In the genomic region with DNA sequence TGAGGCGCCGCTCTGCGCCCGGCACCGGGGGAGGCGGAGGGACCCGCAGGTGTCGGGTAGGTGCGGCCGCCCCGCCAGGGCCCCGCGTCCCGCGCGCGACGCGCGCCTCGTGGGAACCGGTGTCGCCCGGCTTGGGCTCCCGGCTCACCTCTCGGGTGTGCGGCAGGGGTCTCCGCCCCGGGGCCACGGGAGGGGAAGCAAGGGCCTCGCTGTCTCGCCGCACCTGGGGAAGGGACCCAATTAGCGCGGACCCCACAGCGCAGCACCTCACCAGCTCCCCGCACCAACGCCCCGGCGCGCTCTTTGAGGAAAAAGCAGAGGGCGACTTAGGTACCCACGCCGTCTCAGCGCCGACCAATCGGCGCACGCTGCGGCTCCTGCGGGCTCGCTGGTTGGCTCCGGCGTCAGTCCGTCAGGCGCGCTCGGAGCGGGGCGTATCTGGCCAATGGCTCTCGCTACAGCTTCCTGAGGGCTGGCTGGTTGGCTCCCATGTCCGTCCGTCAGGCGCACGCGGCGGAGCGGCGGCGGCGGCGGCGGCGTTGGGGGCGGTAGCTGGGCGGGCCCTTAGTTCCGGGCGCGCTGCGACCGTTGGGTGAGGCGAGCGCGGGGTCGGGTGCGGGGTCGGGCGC, we compare ENCODE assay signal across 8 cellular contexts. TPM values are rescaled to one million over a fixed set of nuclear protein-coding genes. Genes with fewer than 3 reads are reported as not detected.
DNase-seq lines count a peak whose midpoint lies in the region; ATAC-seq and TF ChIP-seq lines count a peak whose summit lies in the region.

A gene with protein sequence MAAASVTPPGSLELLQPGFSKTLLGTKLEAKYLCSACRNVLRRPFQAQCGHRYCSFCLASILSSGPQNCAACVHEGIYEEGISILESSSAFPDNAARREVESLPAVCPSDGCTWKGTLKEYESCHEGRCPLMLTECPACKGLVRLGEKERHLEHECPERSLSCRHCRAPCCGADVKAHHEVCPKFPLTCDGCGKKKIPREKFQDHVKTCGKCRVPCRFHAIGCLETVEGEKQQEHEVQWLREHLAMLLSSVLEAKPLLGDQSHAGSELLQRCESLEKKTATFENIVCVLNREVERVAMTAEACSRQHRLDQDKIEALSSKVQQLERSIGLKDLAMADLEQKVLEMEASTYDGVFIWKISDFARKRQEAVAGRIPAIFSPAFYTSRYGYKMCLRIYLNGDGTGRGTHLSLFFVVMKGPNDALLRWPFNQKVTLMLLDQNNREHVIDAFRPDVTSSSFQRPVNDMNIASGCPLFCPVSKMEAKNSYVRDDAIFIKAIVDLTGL (plus strand): TSS at position 567 of the 629 bp plus-strand sequence. CDS start 12,225 bp downstream, outside the sequence.

- DNase-seq in AG09309 (ENCODE audit: low read depth): peak; percentile 97
- peak; percentile 99 for DNase-seq in NCI-H345 (lab: John Stamatoyannopoulos, UW)
- peak; percentile 95 for DNase-seq in activated B cell treated with CpG ODN at 0.5 μM for 24 hours
- DNase-seq in caudate nucleus (lab: John Stamatoyannopoulos, UW): peak; percentile 51 to 99 (median 97)
- DNase-seq in inferior parietal cortex (ENCODE audit: extremely low spot score): peak; percentile 98
- DNase-seq in spleen: peak; percentile 97

- WGBS in spleen, 5 donors: 0% methylated on average over 11 to 88 of the region's 88 CpGs

- peak in 1 of 3 donors; percentile 70 for TF ChIP-seq POLR2A in spleen (IDR thresholded peaks at IDR 0.05)

- H3K36me3 Mint-ChIP-seq in activated B cell treated with CpG ODN at 0.5 μM for 24 hours (ENCODE audit: low read depth): peaks cover 19% of the 10 kb centered on the region

- H3K4me3 ChIP-seq in AG09309 (ENCODE audit: control insufficient read depth, low read depth, low read length) (peak within 1 kb of the TSS; percentile 87), spleen (peak within 1 kb of the TSS; percentile 80 to 99 (median 95))

- TF ChIP-seq CTCF in AG09309 (IDR thresholded peaks at IDR 0.05; ENCODE audit: control insufficient read depth, insufficient read depth, low read depth, low read length, missing control alignments) (no peak), activated B cell treated with CpG ODN at 0.5 μM for 24 hours (IDR thresholded peaks at IDR 0.05) (no peak), spleen (IDR thresholded peaks at IDR 0.05 in 8 of 11, conservative IDR thresholded peaks at IDR 0.05 in 3 of 11) (peak in 2 of 11 experiments; percentile 37 to 41)

- peak within 1 kb of the TSS; percentile 76 for H3K27ac ChIP-seq in caudate nucleus (ENCODE audit: low read depth, low read length)
- H3K27ac ChIP-seq in spleen: peak within 1 kb of the TSS; percentile 82 to 97 (median 94)

- CTCF ChIA-PET in activated B cell treated with CpG ODN at 0.5 μM for 24 hours (lab: Charles Lee): interaction anchor here (0.6 to 1.9 kb wide), 5 partner anchors 16 to 863 kb away, joined by 3 to 5 read pairs (median 3); no protein-coding TSS in a partner anchor

- peaks cover 33 to 85% (median 61%) of the 10 kb centered on the region in 6 donors for H3K4me1 ChIP-seq in spleen

- H3K4me1 Mint-ChIP-seq in activated B cell treated with CpG ODN at 0.5 μM for 24 hours: peaks cover 44% of the 10 kb centered on the region

- H3K27me3 Mint-ChIP-seq in activated B cell treated with CpG ODN at 0.5 μM for 24 hours: no peaks in the 10 kb centered on the region

- H3K27me3 ChIP-seq in spleen (replicated peaks in 1 of 7): no peaks in the 10 kb centered on the region

- POLR2A ChIA-PET in activated B cell treated with CpG ODN at 0.5 μM for 24 hours (lab: Charles Lee): interaction anchor here (0.6 to 3.8 kb wide), 18 partner anchors 14 to 402 kb away, joined by 3 to 95 read pairs (median 4); a partner anchor contains a TSS

- peak within 1 kb of the TSS; percentile 91 for H3K4me3 Mint-ChIP-seq in activated B cell treated with CpG ODN at 0.5 μM for 24 hours

- intact Hi-C loops in activated B cell treated with CpG ODN at 0.5 μM for 24 hours (cut with micrococcal nuclease) (loop anchor here (1.0 to 10.0 kb wide), 6 partner anchors 16 to 339 kb away; a partner anchor contains a TSS), spleen (cut with DNase I; ENCODE audit: low total_unique reads) (loop anchor here (10.0 kb wide), 1 partner anchor 59 kb away; a partner anchor contains a TSS)

- peak; percentile 80 for ATAC-seq in GM19023 (IDR thresholded peaks at IDR 0.05; ENCODE audit: unreplicated experiment)
- peak; percentile 72 for ATAC-seq in HG03196 (IDR thresholded peaks at IDR 0.05; ENCODE audit: unreplicated experiment)
- ATAC-seq in activated B cell treated with CpG ODN at 0.5 μM for 24 hours (ENCODE audit: low read depth): peak; percentile 89

- H3K27ac Mint-ChIP-seq in activated B cell treated with CpG ODN at 0.5 μM for 24 hours: peak within 1 kb of the TSS; percentile 88

- H3K9me3 Mint-ChIP-seq in activated B cell treated with CpG ODN at 0.5 μM for 24 hours: no peaks in the 10 kb centered on the region

- no peaks in the 10 kb centered on the region for H3K9me3 ChIP-seq in spleen

- H3K36me3 ChIP-seq in spleen: peaks cover 0 to 18% (median 10%) of the 10 kb centered on the region in 6 donors

RNA-seq across cellular contexts. Expression of the gene that starts here (rescaled TPM):
- total RNA-seq in activated B cell treated with CpG ODN at 0.5 μM for 24 hours (49.7 and 58.2 TPM in 2 replicates), spleen (10 to 100 TPM; 14.9 to 49.7 (median 29.6) TPM)
- polyA plus RNA-seq in spleen: 10 to 100 TPM; 13.6 to 23.1 (median 19.6) TPM

Comparison
In these comparisons a context has a peak if more than half of its experiments do, and no peak if none do; other contexts are left out.
1. Peak in every context shown above with its lines: DNase-seq, ATAC-seq, H3K4me3 ChIP-seq and H3K27ac ChIP-seq.